8 cellular contexts compared by ENCODE assay signal in the genomic region with DNA sequence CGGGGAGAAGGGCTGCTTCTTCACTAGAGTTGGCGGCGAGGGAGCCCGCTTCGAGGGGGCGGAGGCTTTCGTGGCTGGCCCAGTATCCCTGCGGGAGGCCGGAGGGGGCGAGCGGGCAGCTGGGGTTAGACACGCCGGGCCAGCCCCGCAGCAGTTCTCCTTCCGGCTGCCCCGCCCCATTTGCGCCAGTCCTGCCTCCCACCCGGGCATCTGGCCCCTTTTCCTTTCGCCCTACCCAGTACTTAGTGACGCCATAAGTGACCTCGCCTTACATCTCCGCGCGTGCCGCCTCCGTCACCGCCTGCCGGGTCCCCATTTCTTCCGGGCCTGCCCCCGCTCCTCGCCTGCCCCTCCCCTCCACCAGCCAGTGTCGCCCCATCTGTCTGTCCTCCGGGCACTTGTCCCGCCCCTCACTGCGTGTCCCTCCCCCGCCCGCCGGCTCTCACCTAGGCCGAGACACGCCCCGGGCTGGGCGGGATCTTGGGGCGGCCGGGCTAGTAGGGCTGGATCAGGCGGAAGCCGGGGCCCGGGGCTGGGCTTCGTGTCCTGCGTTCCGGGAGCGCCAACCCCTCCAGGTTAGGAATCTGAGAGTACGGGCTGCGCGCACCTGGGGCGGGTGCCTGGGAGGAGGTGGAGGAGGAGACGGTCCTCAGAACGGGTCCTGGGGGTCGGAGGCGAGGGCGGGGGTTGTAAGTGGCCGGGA. TPM values are rescaled to one million over a fixed set of nuclear protein-coding genes. Genes with fewer than 3 reads are reported as not detected.
DNase-seq lines count a peak whose midpoint lies in the region; ATAC-seq and TF ChIP-seq lines count a peak whose summit lies in the region.

No MANE protein-coding gene starts in this region.

- H3K36me3 ChIP-seq in CD8-positive, alpha-beta T cell (ENCODE audit: insufficient read depth, low read length): peaks cover 46% of the 10 kb centered on the region
- H3K36me3 ChIP-seq in muscle layer of colon (ENCODE audit: insufficient read depth, low read length): peaks cover 6% of the 10 kb centered on the region

- H3K27me3 ChIP-seq in CD8-positive, alpha-beta T cell (ENCODE audit: insufficient read depth, low read length): no peaks in the 10 kb centered on the region
- no peaks in the 10 kb centered on the region for H3K27me3 ChIP-seq in muscle layer of colon (ENCODE audit: control insufficient read depth in 1 of 2, insufficient read depth in 2 of 2, low read length in 2 of 2)

- no peaks in the 10 kb centered on the region for H3K27me3 Mint-ChIP-seq in CD8-positive, alpha-beta T cell (ENCODE audit: low read depth)

- TF ChIP-seq CTCF in CD8-positive, alpha-beta T cell (IDR thresholded peaks at IDR 0.05): no peak

- H3K9ac ChIP-seq in muscle layer of colon (ENCODE audit: low read length): no peak overlapping the region

- no peaks in the 10 kb centered on the region for H3K9me3 ChIP-seq in CD8-positive, alpha-beta T cell (ENCODE audit: low read length)
- no peaks in the 10 kb centered on the region for H3K9me3 ChIP-seq in muscle layer of colon (ENCODE audit: low read length)

- peak overlapping the region; percentile 97 for H3K27ac Mint-ChIP-seq in CD8-positive, alpha-beta T cell

- intact Hi-C loops in CD8-positive, alpha-beta T cell (cut with DNase I, micrococcal nuclease): loop anchor here (1.0 to 5.0 kb wide), 12 partner anchors 12 to 185 kb away; a partner anchor contains a TSS

- peaks cover 67% of the 10 kb centered on the region for H3K4me1 ChIP-seq in CD8-positive, alpha-beta T cell (ENCODE audit: insufficient read depth, low read length)
- peaks cover 7% of the 10 kb centered on the region for H3K4me1 ChIP-seq in muscle layer of colon (ENCODE audit: insufficient read depth, low read length)

- POLR2A ChIA-PET in CD8-positive, alpha-beta T cell (lab: Charles Lee): interaction anchor here (0.7 to 8.2 kb wide), 15 partner anchors 9 to 145 kb away, joined by 3 to 124 read pairs (median 11); a partner anchor contains a TSS

- peaks cover 61% of the 10 kb centered on the region for H3K4me1 Mint-ChIP-seq in CD8-positive, alpha-beta T cell (ENCODE audit: low read depth)

- H3K36me3 Mint-ChIP-seq in CD8-positive, alpha-beta T cell: peaks cover 72% of the 10 kb centered on the region

- peak; percentile 81 for ATAC-seq in CD8-positive, alpha-beta T cell
- peak; percentile 71 for ATAC-seq in GM19468 (IDR thresholded peaks at IDR 0.05; ENCODE audit: extremely low read depth, unreplicated experiment)

- H3K9me3 Mint-ChIP-seq in CD8-positive, alpha-beta T cell: no peaks in the 10 kb centered on the region

- H3K27ac ChIP-seq in CD8-positive, alpha-beta T cell (ENCODE audit: low read depth, low read length): peak overlapping the region; percentile 89
- peak overlapping the region; percentile 75 for H3K27ac ChIP-seq in epithelial cell of prostate
- peak overlapping the region; percentile 14 for H3K27ac ChIP-seq in muscle layer of colon (ENCODE audit: low read depth, low read length)

- peak; percentile 95 to 99 (median 97) for DNase-seq in CD8-positive, alpha-beta T cell
- DNase-seq in HS-27A (ENCODE audit: low read depth): peak; percentile 20
- DNase-seq in NOMO-1 treated with DMSO at 0.1 percent for 48 hours (lab: John Stamatoyannopoulos, UW; ENCODE audit: unreplicated experiment): peak; percentile 98
- DNase-seq in activated CD8-positive, alpha-beta memory T cell treated with anti-CD3 and anti-CD28 coated beads, Interleukin-2, amount 50 U/mL, for 48 hours: peak; percentile 97
- peak; percentile 53 for DNase-seq in epithelial cell of prostate (ENCODE audit: low read depth, low spot score)
- DNase-seq in stimulated activated CD8-positive, alpha-beta memory T cell treated with anti-CD3 and anti-CD28 coated beads, Interleukin-7, amount 100 ng/mL, for 48 hours (ENCODE audit: extremely low read depth in 1 of 2, low read depth in 1 of 2): peak; percentile 96 to 99

- H3K4me3 ChIP-seq in CD8-positive, alpha-beta T cell (ENCODE audit: low read depth, low read length): peak overlapping the region; percentile 94
- peak overlapping the region; percentile 41 to 59 for H3K4me3 ChIP-seq in muscle layer of colon (ENCODE audit: low read depth in 1 of 2, low read length in 2 of 2)

- CTCF ChIA-PET in CD8-positive, alpha-beta T cell (lab: Charles Lee): interaction anchor here (0.7 to 36.1 kb wide), 10 partner anchors 8 to 148 kb away, joined by 3 to 1097 read pairs (median 6); a partner anchor contains a TSS

- peak overlapping the region; percentile 87 for H3K4me3 Mint-ChIP-seq in CD8-positive, alpha-beta T cell

RNA-seq across cellular contexts. Expression of a gene that starts 14.3 kb away (rescaled TPM):
- total RNA-seq in CD8-positive, alpha-beta T cell: under 1 TPM in 1 of 2 experiments, not detected in 1; 0.22 TPM

RNA-seq across cellular contexts. Expression of a gene that starts 25.9 kb away (rescaled TPM):
- 100 to 1,000 TPM; 527 to 558 TPM for total RNA-seq in CD8-positive, alpha-beta T cell

Comparison
In these comparisons a context has a peak if more than half of its experiments do, and no peak if none do; other contexts are left out.
1. Peak in every context shown above with its lines: DNase-seq, ATAC-seq, H3K4me3 ChIP-seq and H3K27ac ChIP-seq.
2. DNase-seq: peak in every context shown above with its lines; median percentile 98 in NOMO-1 treated with DMSO at 0.1 percent for 48 hours; 98 in stimulated activated CD8-positive, alpha-beta memory T cell treated with anti-CD3 and anti-CD28 coated beads, Interleukin-7, amount 100 ng/mL, for 48 hours; 97 in CD8-positive, alpha-beta T cell; 97 in activated CD8-positive, alpha-beta memory T cell treated with anti-CD3 and anti-CD28 coated beads, Interleukin-2, amount 50 U/mL, for 48 hours; 53 in epithelial cell of prostate; 20 in HS-27A.
3. H3K27ac ChIP-seq: peak in every context shown above with its lines; median percentile 89 in CD8-positive, alpha-beta T cell; 75 in epithelial cell of prostate; 14 in muscle layer of colon.